In genomic region chr4:20992002-20992401, GRCh38 we compare ENCODE assay signal across 23 cellular contexts.
DNase-seq lines count a peak whose midpoint lies in the region; ATAC-seq and TF ChIP-seq lines count a peak whose summit lies in the region.
"Had no signal": no experiment of that assay in that cellular context is flagged by ENCODE, and none has a peak within 500 bp of the region (broad histone marks: within the 10 kb centered on the region; RNA-seq: fewer than 3 reads in every experiment).

No MANE protein-coding gene starts in this region.

- no peak overlapping the region for H3K4me3 ChIP-seq in mucosa of descending colon
- H3K4me3 ChIP-seq in uterus: no peak overlapping the region

- H3K36me3 ChIP-seq in mucosa of descending colon (ENCODE audit: low read depth) (no peaks in the 10 kb centered on the region), uterus (no peaks in the 10 kb centered on the region)

- intact Hi-C loops in mucosa of descending colon (cut with DNase I, micrococcal nuclease) (no loop called here), uterus (cut with DNase I; ENCODE audit: low total_unique reads) (no loop called here)

- H3K27ac ChIP-seq in uterus: no peak overlapping the region
- H3K27ac ChIP-seq: C4-2B, HL-60 had no signal

- H3K4me1 ChIP-seq in mucosa of descending colon (ENCODE audit: low read depth) (no peaks in the 10 kb centered on the region), uterus (no peaks in the 10 kb centered on the region)

- no peaks in the 10 kb centered on the region for H3K27me3 ChIP-seq in uterus

- peak; percentile 93 for ATAC-seq in mucosa of descending colon
- ATAC-seq: PC-3 had no signal

- TF ChIP-seq CTCF in mucosa of descending colon (IDR thresholded peaks at IDR 0.05) (no peak), uterus (IDR thresholded peaks at IDR 0.05) (no peak)

- H3K9me3 ChIP-seq in mucosa of descending colon (peaks cover 4% of the 10 kb centered on the region), uterus (no peaks in the 10 kb centered on the region)

- TF ChIP-seq POLR2A in uterus (IDR thresholded peaks at IDR 0.05): no peak

- DNase-seq in M059J (ENCODE audit: low read depth) (peak; percentile 68), NOMO-1 treated with dmso at 0.1 percent for 144 hours (lab: John Stamatoyannopoulos, UW; ENCODE audit: unreplicated experiment) (peak; percentile 36), dermis blood vessel endothelial cell (peak; percentile 69), mucosa of descending colon (peak in 1 of 3 donors; percentile 5), NCI-H1092 treated with DMSO at 0.1 percent for 48 hours (lab: John Stamatoyannopoulos, UW) (no peak), uterus (no peak), middle frontal gyrus (ENCODE audit: extremely low spot score, low spot score) (no peak)
- DNase-seq: ACHN, DMS 273 treated with DMSO at 0.1 percent for 48 hours, GDM1, H7, HFFc6, IMR-90, Karpas-422, MM.1S, NCI-H1105, NCI-H2081, NCI-H2171 treated with DMSO at 0.1 percent for 48 hours, NCI-H446 treated with DMSO at 0.1 percent for 48 hours, NCI-H774, PC-3 had no signal

Comparison
In these comparisons a context has a peak if more than half of its experiments do, and no peak if none do; other contexts are left out.
1. DNase-seq: peak in M059J (single experiment), NOMO-1 treated with dmso at 0.1 percent for 144 hours (single experiment) and dermis blood vessel endothelial cell (single experiment); none in NCI-H1092 treated with DMSO at 0.1 percent for 48 hours (single experiment), uterus (0 of 2) and middle frontal gyrus (single experiment).